ENCODE assay signal across 26 cellular contexts in genomic region chr10:58653139-58653538, GRCh38.
DNase-seq lines count a peak whose midpoint lies in the region; ATAC-seq, FAIRE-seq and TF ChIP-seq lines count a peak whose summit lies in the region.
"Had no signal": no experiment of that assay in that cellular context is flagged by ENCODE, and none has a peak within 500 bp of the region (broad histone marks: within the 10 kb centered on the region; RNA-seq: fewer than 3 reads in every experiment).

No MANE protein-coding gene starts in this region.

- no peaks in the 10 kb centered on the region for H3K4me1 Mint-ChIP-seq in activated CD4-positive, alpha-beta T cell treated with anti-CD3 and anti-CD28 coated beads, Interleukin-2, amount 10 ng/mL, durations not matched to agents 24 days and 14 days
- H3K4me1 Mint-ChIP-seq in Caco-2 (ENCODE audit: low read depth, unreplicated experiment) = peaks cover 8% of the 10 kb centered on the region
- H3K4me1 Mint-ChIP-seq: activated CD4-positive, alpha-beta memory T cell treated with anti-CD3 and anti-CD28 coated beads, Interleukin-2, amount 10 ng/mL, durations not matched to agents 7 days and 5 days; immature natural killer cell had no signal

- H3K9me3 ChIP-seq in upper lobe of right lung (no peaks in the 10 kb centered on the region), Caco-2 (no peaks in the 10 kb centered on the region)
- H3K9me3 ChIP-seq: heart right ventricle, left ventricle myocardium inferior, upper lobe of left lung had no signal

- peak; percentile 92 for FAIRE-seq in H54 (lab: Jason Lieb, UNC)
- FAIRE-seq: GM18507 had no signal

- ATAC-seq in SK-N-SH treated with all-trans-retinoic acid at 6 μM for 48 hours = peak; percentile 10; the same call in 1 of the 3 replicates
- peak; percentile 53 for ATAC-seq in sciatic nerve
- ATAC-seq in upper lobe of right lung = no peak
- ATAC-seq: esophagus mucosa, heart right ventricle had no signal

- TF ChIP-seq CTCF in fibroblast of mammary gland (conservative IDR thresholded peaks at IDR 0.05; ENCODE audit: control insufficient read depth, insufficient read depth, low read depth, low read length) = no peak
- TF ChIP-seq CTCF in upper lobe of right lung (IDR thresholded peaks at IDR 0.05) = no peak
- no peak for TF ChIP-seq CTCF in Caco-2 (IDR thresholded peaks at IDR 0.05; ENCODE audit: insufficient read depth in 1 of 2, low read depth in 1 of 2, low read length in 1 of 2, severe bottlenecking in 1 of 2, unreplicated experiment in 1 of 2)

- H3K27me3 ChIP-seq in upper lobe of right lung (no peaks in the 10 kb centered on the region), Caco-2 (replicated peaks; ENCODE audit: control insufficient read depth, insufficient read depth, low read length) (no peaks in the 10 kb centered on the region)
- H3K27me3 ChIP-seq: heart right ventricle, upper lobe of left lung had no signal

- no TSS peak for BruUV-seq in Caco-2 (replicated peaks; lab: Mats Ljungman, UMichigan)

- no peak for DNase-seq in H54 (ENCODE audit: insufficient read length, low spot score)
- peak; percentile 69 for DNase-seq in fibroblast of mammary gland (ENCODE audit: low read depth)
- no peak for DNase-seq in sciatic nerve (ENCODE audit: low spot score)
- DNase-seq in upper lobe of right lung = no peak
- no peak for DNase-seq in NCI-H1092 treated with DMSO at 0.1 percent for 48 hours (lab: John Stamatoyannopoulos, UW)
- no peak for DNase-seq in activated CD4-positive, alpha-beta T cell treated with anti-CD3 and anti-CD28 coated beads, Interleukin-2, amount 10 ng/mL, durations not matched to agents 24 days and 14 days
- no peak for DNase-seq in Caco-2
- DNase-seq: activated CD4-positive, alpha-beta memory T cell treated with anti-CD3 and anti-CD28 coated beads, Interleukin-2, amount 10 ng/mL, durations not matched to agents 7 days and 5 days; activated naive CD4-positive, alpha-beta T cell; activated T-cell treated with anti-CD3 and anti-CD28 coated beads for 4 hours; amygdala; cerebellar nuclear complex; COR-L47; DND-41; effector CD8-positive, alpha-beta T cell; heart right ventricle; immature natural killer cell; left ventricle myocardium inferior; NCI-H1694 treated with DMSO at 0.1 percent for 48 hours; NCI-H345; NCI-H82; OCI-M1; upper lobe of left lung had no signal

- POLR2A ChIA-PET in Caco-2 (lab: Charles Lee) = interaction anchor here (0.6 kb wide), 1 partner anchor 8 kb away, joined by 3 read pairs; no protein-coding TSS in a partner anchor

- intact Hi-C loops in sciatic nerve (cut with DNase I) = no loop called here
- intact Hi-C loops in upper lobe of right lung (cut with DNase I) = no loop called here
- intact Hi-C loops in activated CD4-positive, alpha-beta T cell treated with anti-CD3 and anti-CD28 coated beads, Interleukin-2, amount 10 ng/mL, durations not matched to agents 24 days and 14 days (cut with micrococcal nuclease) = no loop called here
- intact Hi-C loops in Caco-2 (cut with micrococcal nuclease; ENCODE audit: unreplicated experiment) = no loop called here

- H3K36me3 Mint-ChIP-seq in activated CD4-positive, alpha-beta T cell treated with anti-CD3 and anti-CD28 coated beads, Interleukin-2, amount 10 ng/mL, durations not matched to agents 24 days and 14 days (ENCODE audit: low read depth) = no peaks in the 10 kb centered on the region
- peaks cover 41% of the 10 kb centered on the region for H3K36me3 Mint-ChIP-seq in Caco-2 (ENCODE audit: insufficient read depth, unreplicated experiment)
- H3K36me3 Mint-ChIP-seq: immature natural killer cell had no signal

- CTCF ChIA-PET in Caco-2 (lab: Charles Lee) = interaction anchor here (0.6 kb wide), 1 partner anchor 361 kb away, joined by 3 read pairs; no protein-coding TSS in a partner anchor

- no peak for TF ChIP-seq POLR2A in H54 (IDR thresholded peaks at IDR 0.05; ENCODE audit: low read depth, low read length)

- H3K27ac Mint-ChIP-seq in activated CD4-positive, alpha-beta T cell treated with anti-CD3 and anti-CD28 coated beads, Interleukin-2, amount 10 ng/mL, durations not matched to agents 24 days and 14 days = no peak overlapping the region
- H3K27ac Mint-ChIP-seq in Caco-2 (ENCODE audit: unreplicated experiment) = no peak overlapping the region
- H3K27ac Mint-ChIP-seq: activated CD4-positive, alpha-beta memory T cell treated with anti-CD3 and anti-CD28 coated beads, Interleukin-2, amount 10 ng/mL, durations not matched to agents 7 days and 5 days; immature natural killer cell had no signal

- H3K4me1 ChIP-seq in upper lobe of right lung = peaks cover 11% of the 10 kb centered on the region
- H3K4me1 ChIP-seq in Caco-2 = no peaks in the 10 kb centered on the region

- H3K27me3 Mint-ChIP-seq in activated CD4-positive, alpha-beta T cell treated with anti-CD3 and anti-CD28 coated beads, Interleukin-2, amount 10 ng/mL, durations not matched to agents 24 days and 14 days = no peaks in the 10 kb centered on the region
- H3K27me3 Mint-ChIP-seq in Caco-2 (ENCODE audit: insufficient read depth, unreplicated experiment) = no peaks in the 10 kb centered on the region
- H3K27me3 Mint-ChIP-seq: activated CD4-positive, alpha-beta memory T cell treated with anti-CD3 and anti-CD28 coated beads, Interleukin-2, amount 10 ng/mL, durations not matched to agents 7 days and 5 days had no signal

- no peak overlapping the region for H3K27ac ChIP-seq in upper lobe of right lung
- H3K27ac ChIP-seq: heart right ventricle, left ventricle myocardium inferior, upper lobe of left lung had no signal

- no peak overlapping the region for H3K4me3 ChIP-seq in fibroblast of mammary gland (ENCODE audit: control insufficient read depth, low read depth, low read length)
- H3K4me3 ChIP-seq in upper lobe of right lung = no peak overlapping the region
- H3K4me3 ChIP-seq in Caco-2 (ENCODE audit: low read depth, low read length) = no peak overlapping the region
- H3K4me3 ChIP-seq: heart right ventricle, left ventricle myocardium inferior, upper lobe of left lung had no signal

- no peaks in the 10 kb centered on the region for H3K9me3 Mint-ChIP-seq in activated CD4-positive, alpha-beta T cell treated with anti-CD3 and anti-CD28 coated beads, Interleukin-2, amount 10 ng/mL, durations not matched to agents 24 days and 14 days
- H3K9me3 Mint-ChIP-seq in Caco-2 (ENCODE audit: unreplicated experiment) = no peaks in the 10 kb centered on the region
- H3K9me3 Mint-ChIP-seq: activated CD4-positive, alpha-beta memory T cell treated with anti-CD3 and anti-CD28 coated beads, Interleukin-2, amount 10 ng/mL, durations not matched to agents 7 days and 5 days had no signal

- H3K36me3 ChIP-seq in upper lobe of right lung (no peaks in the 10 kb centered on the region), Caco-2 (ENCODE audit: control insufficient read depth, insufficient read depth, low read length) (0 out of 2 replicates have a peak, but pooled peaks cover 2% of the 10 kb centered on the region)
- H3K36me3 ChIP-seq: heart right ventricle, left ventricle myocardium inferior, upper lobe of left lung had no signal

- H3K4me3 Mint-ChIP-seq in activated CD4-positive, alpha-beta T cell treated with anti-CD3 and anti-CD28 coated beads, Interleukin-2, amount 10 ng/mL, durations not matched to agents 24 days and 14 days = no peak overlapping the region
- no peak overlapping the region for H3K4me3 Mint-ChIP-seq in Caco-2 (ENCODE audit: unreplicated experiment)
- H3K4me3 Mint-ChIP-seq: activated CD4-positive, alpha-beta memory T cell treated with anti-CD3 and anti-CD28 coated beads, Interleukin-2, amount 10 ng/mL, durations not matched to agents 7 days and 5 days; immature natural killer cell had no signal

TF ChIP-seq in SK-N-SH treated with all-trans-retinoic acid at 6 μM for 48 hours, 23 proteins besides CTCF, POLR2A, EP300 and RAD21 (continues in another document):
- TF ChIP-seq ZNF565 (CRISPR knock-in tag; conservative IDR thresholded peaks at IDR 0.05; ENCODE audit: low read depth) = no peak
- TF ChIP-seq OSR1 (CRISPR knock-in tag; IDR thresholded peaks at IDR 0.05) = no peak
- TF ChIP-seq ESRRG (CRISPR knock-in tag; IDR thresholded peaks at IDR 0.05) = no peak
- no peak for TF ChIP-seq ZFP30 (CRISPR knock-in tag; IDR thresholded peaks at IDR 0.05)
- no peak for TF ChIP-seq ZNF8 (CRISPR knock-in tag; IDR thresholded peaks at IDR 0.05)
- no peak for TF ChIP-seq ARNTL (CRISPR knock-in tag; IDR thresholded peaks at IDR 0.05; ENCODE audit: borderline replicate concordance, low read depth)
- no peak for TF ChIP-seq CSRNP3 (CRISPR knock-in tag; IDR thresholded peaks at IDR 0.05)
- TF ChIP-seq CREB5 (CRISPR knock-in tag; IDR thresholded peaks at IDR 0.05; ENCODE audit: low read depth) = peak; percentile 54; the same call in 1 of the 2 replicates
- no peak for TF ChIP-seq BACH2 (CRISPR knock-in tag; IDR thresholded peaks at IDR 0.05; ENCODE audit: borderline replicate concordance)
- no peak for TF ChIP-seq PPARA (CRISPR knock-in tag; IDR thresholded peaks at IDR 0.05; ENCODE audit: borderline replicate concordance)
- TF ChIP-seq ISL1 (CRISPR knock-in tag; IDR thresholded peaks at IDR 0.05) = peak; percentile 80
